ENCODE assay signal across 8 cellular contexts in the genomic region with DNA sequence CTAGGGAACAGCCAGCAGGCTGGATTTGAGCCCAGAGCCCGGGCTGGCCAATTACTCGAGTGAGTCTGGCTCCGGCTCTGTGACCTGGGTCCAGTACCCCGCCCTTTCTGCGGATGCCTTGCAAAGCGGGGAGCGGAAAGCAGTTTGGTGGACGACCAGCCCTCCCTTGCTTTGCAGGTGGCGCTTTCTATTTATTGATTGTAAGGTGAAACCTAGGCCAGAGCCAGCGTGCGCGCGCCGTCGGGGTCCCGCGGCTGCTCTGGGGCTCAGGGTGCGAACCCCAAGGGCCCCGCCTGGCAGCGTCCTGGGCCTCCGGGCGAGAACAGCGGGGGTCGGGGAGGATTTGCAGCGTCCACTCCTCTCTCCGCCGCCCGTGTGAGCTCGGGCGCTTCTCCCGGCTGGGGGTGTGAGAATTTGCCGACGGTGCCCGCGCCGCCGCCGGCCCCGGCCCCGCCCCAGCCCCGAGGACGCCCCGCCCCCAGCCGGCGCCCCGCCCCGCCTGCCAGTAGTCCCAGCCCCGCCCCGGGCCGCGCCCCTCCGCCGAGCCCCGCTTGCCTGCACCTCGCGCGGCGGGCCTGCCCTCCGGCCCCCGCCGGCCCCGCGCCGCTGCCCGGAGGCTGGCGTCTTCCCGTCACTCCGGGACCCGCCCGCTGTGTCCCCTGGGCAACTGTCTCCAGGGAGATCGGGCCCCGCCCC. TPM values are rescaled to one million over a fixed set of nuclear protein-coding genes. Genes with fewer than 3 reads are reported as not detected.
A peak's percentile ranks its signal among the peaks of the same experiment; 100 is the strongest.
DNase-seq lines count a peak whose midpoint lies in the region; ATAC-seq and TF ChIP-seq lines count a peak whose summit lies in the region.

No MANE protein-coding gene starts in this region.

- H3K36me3 Mint-ChIP-seq in central memory CD8-positive, alpha-beta T cell (ENCODE audit: insufficient read depth): peaks cover 31% of the 10 kb centered on the region

- peaks cover 64% of the 10 kb centered on the region for H3K4me1 Mint-ChIP-seq in central memory CD8-positive, alpha-beta T cell

- H3K4me3 ChIP-seq in kidney epithelial cell (ENCODE audit: low read depth, low read length): peak overlapping the region; percentile 59

- peak; percentile 76 to 77 for ATAC-seq in activated CD4-positive, CD25-positive, alpha-beta regulatory T cell treated with anti-CD3 and anti-CD28 coated beads, Interleukin-2, amount 50 U/mL, for 24 hours
- ATAC-seq in central memory CD8-positive, alpha-beta T cell (replicated peaks; ENCODE audit: extremely low read depth, poor library complexity, severe bottlenecking): peak; percentile 83

- TF ChIP-seq CTCF in kidney epithelial cell (IDR thresholded peaks at IDR 0.05; ENCODE audit: insufficient read depth, low read length, poor library complexity, severe bottlenecking): no peak

- no peaks in the 10 kb centered on the region for H3K27me3 ChIP-seq in kidney epithelial cell (ENCODE audit: control insufficient read depth, insufficient read depth, low read length)

- H3K27ac Mint-ChIP-seq in central memory CD8-positive, alpha-beta T cell (ENCODE audit: low read depth): no peak overlapping the region

- H3K36me3 ChIP-seq in kidney epithelial cell (ENCODE audit: control insufficient read depth, insufficient read depth, low read length): no peaks in the 10 kb centered on the region

- peak overlapping the region; percentile 75 for H3K4me3 Mint-ChIP-seq in central memory CD8-positive, alpha-beta T cell

- peak; percentile 82 for DNase-seq in ELR (ENCODE audit: low read depth)
- DNase-seq in HCEC 1CT: peak; percentile 61
- peak; percentile 75 for DNase-seq in NCI-H1105 (lab: John Stamatoyannopoulos, UW)
- peak; percentile 61 to 64 for DNase-seq in central memory CD8-positive, alpha-beta T cell (ENCODE audit: low spot score in 2 of 2)
- no peak for DNase-seq in kidney epithelial cell (ENCODE audit: low read depth)
- DNase-seq in stimulated activated CD4-positive, alpha-beta T cell treated with anti-CD3 and anti-CD28 coated beads, Interleukin-15, amount 100 ng/mL, for 48 hours (ENCODE audit: low read depth in 2 of 2): peak; percentile 67 to 77
- no peak for DNase-seq in SKM-1 treated with dmso at 0.1 percent for 144 hours (lab: John Stamatoyannopoulos, UW; ENCODE audit: unreplicated experiment)

- no peaks in the 10 kb centered on the region for H3K27me3 Mint-ChIP-seq in central memory CD8-positive, alpha-beta T cell

- no peaks in the 10 kb centered on the region for H3K9me3 Mint-ChIP-seq in central memory CD8-positive, alpha-beta T cell

RNA-seq across cellular contexts. Expression of a gene that starts 37.6 kb away (rescaled TPM):
- total RNA-seq in kidney epithelial cell: 40.7 and 46.4 TPM in 2 replicates

Comparison
In these comparisons a context has a peak if more than half of its experiments do, and no peak if none do; other contexts are left out.
1. DNase-seq: peak in ELR (single experiment), HCEC 1CT (single experiment), NCI-H1105 (single experiment), central memory CD8-positive, alpha-beta T cell (2 of 2) and stimulated activated CD4-positive, alpha-beta T cell treated with anti-CD3 and anti-CD28 coated beads, Interleukin-15, amount 100 ng/mL, for 48 hours (2 of 2); none in kidney epithelial cell (single experiment) and SKM-1 treated with dmso at 0.1 percent for 144 hours (single experiment).